ENCODE assay signal across 2 cellular contexts in the genomic region with DNA sequence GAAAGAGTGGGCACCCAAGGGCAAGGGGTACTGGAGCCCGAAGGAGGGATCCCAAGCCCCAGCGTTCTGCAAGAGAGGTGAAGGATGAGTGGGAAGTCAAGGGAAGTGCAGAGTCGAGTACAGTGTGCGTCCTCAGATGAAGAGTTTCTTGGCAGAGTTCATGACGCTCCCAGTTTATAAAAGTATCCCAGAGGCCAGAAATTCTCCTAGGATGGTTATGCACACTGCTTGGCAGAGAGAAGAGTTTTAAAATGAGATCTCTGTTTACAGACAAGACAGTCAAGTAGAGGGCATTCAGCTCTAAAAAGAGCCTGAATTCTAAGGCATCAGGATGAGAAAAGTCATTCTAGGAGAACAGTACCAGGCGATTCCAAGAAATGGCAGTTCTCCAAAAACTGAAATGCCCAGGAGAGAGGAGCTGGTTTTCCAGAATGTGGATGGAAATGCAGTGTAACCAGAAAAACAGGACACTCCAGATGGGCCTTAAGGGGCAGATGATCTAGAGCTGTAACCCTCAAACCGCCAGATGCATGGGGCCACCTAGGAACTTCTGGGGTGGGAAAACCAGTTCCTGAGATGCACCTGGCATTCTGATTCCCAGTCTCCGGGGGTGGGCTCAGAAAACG.
TF ChIP-seq lines count a peak whose summit lies in the region.

No MANE protein-coding gene starts in this region.

TF ChIP-seq in GM23338, 12 proteins besides CTCF, POLR2A, EP300 and RAD21 (continued from another document):
- TF ChIP-seq, protein P1, sequence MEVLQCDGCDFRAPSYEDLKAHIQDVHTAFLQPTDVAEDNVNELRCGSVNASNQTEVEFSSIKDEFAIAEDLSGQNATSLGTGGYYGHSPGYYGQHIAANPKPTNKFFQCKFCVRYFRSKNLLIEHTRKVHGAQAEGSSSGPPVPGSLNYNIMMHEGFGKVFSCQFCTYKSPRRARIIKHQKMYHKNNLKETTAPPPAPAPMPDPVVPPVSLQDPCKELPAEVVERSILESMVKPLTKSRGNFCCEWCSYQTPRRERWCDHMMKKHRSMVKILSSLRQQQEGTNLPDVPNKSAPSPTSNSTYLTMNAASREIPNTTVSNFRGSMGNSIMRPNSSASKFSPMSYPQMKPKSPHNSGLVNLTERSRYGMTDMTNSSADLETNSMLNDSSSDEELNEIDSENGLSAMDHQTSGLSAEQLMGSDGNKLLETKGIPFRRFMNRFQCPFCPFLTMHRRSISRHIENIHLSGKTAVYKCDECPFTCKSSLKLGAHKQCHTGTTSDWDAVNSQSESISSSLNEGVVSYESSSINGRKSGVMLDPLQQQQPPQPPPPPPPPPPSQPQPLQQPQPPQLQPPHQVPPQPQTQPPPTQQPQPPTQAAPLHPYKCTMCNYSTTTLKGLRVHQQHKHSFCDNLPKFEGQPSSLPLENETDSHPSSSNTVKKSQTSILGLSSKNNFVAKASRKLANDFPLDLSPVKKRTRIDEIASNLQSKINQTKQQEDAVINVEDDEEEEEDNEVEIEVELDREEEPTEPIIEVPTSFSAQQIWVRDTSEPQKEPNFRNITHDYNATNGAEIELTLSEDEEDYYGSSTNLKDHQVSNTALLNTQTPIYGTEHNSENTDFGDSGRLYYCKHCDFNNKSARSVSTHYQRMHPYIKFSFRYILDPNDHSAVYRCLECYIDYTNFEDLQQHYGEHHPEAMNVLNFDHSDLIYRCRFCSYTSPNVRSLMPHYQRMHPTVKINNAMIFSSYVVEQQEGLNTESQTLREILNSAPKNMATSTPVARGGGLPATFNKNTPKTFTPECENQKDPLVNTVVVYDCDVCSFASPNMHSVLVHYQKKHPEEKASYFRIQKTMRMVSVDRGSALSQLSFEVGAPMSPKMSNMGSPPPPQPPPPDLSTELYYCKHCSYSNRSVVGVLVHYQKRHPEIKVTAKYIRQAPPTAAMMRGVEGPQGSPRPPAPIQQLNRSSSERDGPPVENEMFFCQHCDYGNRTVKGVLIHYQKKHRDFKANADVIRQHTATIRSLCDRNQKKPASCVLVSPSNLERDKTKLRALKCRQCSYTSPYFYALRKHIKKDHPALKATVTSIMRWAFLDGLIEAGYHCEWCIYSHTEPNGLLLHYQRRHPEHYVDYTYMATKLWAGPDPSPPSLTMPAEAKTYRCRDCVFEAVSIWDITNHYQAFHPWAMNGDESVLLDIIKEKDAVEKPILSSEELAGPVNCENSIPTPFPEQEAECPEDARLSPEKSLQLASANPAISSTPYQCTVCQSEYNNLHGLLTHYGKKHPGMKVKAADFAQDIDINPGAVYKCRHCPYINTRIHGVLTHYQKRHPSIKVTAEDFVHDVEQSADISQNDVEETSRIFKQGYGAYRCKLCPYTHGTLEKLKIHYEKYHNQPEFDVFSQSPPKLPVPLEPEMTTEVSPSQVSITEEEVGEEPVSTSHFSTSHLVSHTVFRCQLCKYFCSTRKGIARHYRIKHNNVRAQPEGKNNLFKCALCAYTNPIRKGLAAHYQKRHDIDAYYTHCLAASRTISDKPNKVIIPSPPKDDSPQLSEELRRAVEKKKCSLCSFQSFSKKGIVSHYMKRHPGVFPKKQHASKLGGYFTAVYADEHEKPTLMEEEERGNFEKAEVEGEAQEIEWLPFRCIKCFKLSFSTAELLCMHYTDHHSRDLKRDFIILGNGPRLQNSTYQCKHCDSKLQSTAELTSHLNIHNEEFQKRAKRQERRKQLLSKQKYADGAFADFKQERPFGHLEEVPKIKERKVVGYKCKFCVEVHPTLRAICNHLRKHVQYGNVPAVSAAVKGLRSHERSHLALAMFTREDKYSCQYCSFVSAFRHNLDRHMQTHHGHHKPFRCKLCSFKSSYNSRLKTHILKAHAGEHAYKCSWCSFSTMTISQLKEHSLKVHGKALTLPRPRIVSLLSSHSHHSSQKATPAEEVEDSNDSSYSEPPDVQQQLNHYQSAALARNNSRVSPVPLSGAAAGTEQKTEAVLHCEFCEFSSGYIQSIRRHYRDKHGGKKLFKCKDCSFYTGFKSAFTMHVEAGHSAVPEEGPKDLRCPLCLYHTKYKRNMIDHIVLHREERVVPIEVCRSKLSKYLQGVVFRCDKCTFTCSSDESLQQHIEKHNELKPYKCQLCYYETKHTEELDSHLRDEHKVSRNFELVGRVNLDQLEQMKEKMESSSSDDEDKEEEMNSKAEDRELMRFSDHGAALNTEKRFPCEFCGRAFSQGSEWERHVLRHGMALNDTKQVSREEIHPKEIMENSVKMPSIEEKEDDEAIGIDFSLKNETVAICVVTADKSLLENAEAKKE (CRISPR knock-in tag; IDR thresholded peaks at IDR 0.05): no peak
- TF ChIP-seq JUNB (IDR thresholded peaks at IDR 0.05; ENCODE audit: unreplicated experiment) (no peak), ZNF331 (CRISPR knock-in tag; IDR thresholded peaks at IDR 0.05; ENCODE audit: low read depth) (no peak), CREB1 (CRISPR knock-in tag; IDR thresholded peaks at IDR 0.05; ENCODE audit: low read depth) (no peak), STAT1 (IDR thresholded peaks at IDR 0.05; ENCODE audit: unreplicated experiment) (no peak), REST (IDR thresholded peaks at IDR 0.05; ENCODE audit: unreplicated experiment) (no peak), EZH2 (IDR thresholded peaks at IDR 0.05; ENCODE audit: low read depth, unreplicated experiment) (no peak), EZH2phosphoT487 (IDR thresholded peaks at IDR 0.05; ENCODE audit: unreplicated experiment) (no peak)

TF ChIP-seq in WTC11, 78 proteins besides CTCF, POLR2A, EP300 and RAD21 (continued from another document):
- TF ChIP-seq, protein P2, sequence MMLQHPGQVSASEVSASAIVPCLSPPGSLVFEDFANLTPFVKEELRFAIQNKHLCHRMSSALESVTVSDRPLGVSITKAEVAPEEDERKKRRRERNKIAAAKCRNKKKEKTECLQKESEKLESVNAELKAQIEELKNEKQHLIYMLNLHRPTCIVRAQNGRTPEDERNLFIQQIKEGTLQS (CRISPR knock-in tag; conservative IDR thresholded peaks at IDR 0.05): no peak
- no peak for TF ChIP-seq PREB (CRISPR knock-in tag; IDR thresholded peaks at IDR 0.05; ENCODE audit: borderline replicate concordance)
- no peak for TF ChIP-seq ZNF219 (CRISPR knock-in tag; IDR thresholded peaks at IDR 0.05; ENCODE audit: borderline replicate concordance)
- TF ChIP-seq IRF2 (CRISPR knock-in tag; IDR thresholded peaks at IDR 0.05; ENCODE audit: borderline replicate concordance, low read depth): no peak
- no peak for TF ChIP-seq FOXK1 (CRISPR knock-in tag; IDR thresholded peaks at IDR 0.05)
- TF ChIP-seq NR3C1 (CRISPR knock-in tag; conservative IDR thresholded peaks at IDR 0.05; ENCODE audit: low read depth): no peak
- TF ChIP-seq, protein P3, sequence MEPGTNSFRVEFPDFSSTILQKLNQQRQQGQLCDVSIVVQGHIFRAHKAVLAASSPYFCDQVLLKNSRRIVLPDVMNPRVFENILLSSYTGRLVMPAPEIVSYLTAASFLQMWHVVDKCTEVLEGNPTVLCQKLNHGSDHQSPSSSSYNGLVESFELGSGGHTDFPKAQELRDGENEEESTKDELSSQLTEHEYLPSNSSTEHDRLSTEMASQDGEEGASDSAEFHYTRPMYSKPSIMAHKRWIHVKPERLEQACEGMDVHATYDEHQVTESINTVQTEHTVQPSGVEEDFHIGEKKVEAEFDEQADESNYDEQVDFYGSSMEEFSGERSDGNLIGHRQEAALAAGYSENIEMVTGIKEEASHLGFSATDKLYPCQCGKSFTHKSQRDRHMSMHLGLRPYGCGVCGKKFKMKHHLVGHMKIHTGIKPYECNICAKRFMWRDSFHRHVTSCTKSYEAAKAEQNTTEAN (CRISPR knock-in tag; IDR thresholded peaks at IDR 0.05): no peak
- no peak for TF ChIP-seq CDX4 (CRISPR knock-in tag; IDR thresholded peaks at IDR 0.05; ENCODE audit: borderline replicate concordance)
- TF ChIP-seq E2F1 (CRISPR knock-in tag; IDR thresholded peaks at IDR 0.05): no peak
- TF ChIP-seq, protein P4, sequence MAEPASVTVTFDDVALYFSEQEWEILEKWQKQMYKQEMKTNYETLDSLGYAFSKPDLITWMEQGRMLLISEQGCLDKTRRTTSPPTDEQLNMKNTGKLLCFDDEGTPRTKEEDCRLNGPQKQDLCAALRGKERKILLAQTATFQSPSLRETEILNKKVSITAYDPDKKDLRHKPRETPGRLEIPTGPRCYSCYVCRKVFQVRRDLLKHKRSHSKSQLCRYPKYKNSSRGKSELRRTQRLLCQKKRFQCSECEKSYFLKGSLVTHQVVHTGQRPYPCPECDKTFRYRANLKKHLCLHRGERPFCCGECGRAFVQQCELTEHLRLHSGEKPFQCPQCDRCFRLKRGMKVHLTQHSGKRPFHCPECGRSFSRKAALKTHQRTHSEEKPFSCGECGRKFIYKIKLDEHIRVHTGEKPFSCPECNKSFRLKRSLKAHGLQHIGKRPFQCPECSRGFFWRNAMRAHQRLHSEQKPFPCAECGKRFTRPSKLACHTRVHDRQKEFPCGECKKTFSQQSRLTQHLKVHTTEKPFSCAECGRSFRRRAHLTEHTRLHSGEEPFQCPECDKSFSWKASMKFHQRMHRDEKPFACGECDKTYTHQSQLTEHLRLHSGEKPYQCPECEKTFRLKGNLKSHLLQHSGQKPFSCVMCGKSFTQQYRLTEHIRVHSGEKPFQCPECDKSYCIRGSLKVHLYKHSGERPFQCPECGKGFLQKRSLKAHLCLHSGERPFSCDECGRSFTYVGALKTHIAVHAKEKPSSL (CRISPR knock-in tag; conservative IDR thresholded peaks at IDR 0.05): no peak
- TF ChIP-seq MXD4 (CRISPR knock-in tag; IDR thresholded peaks at IDR 0.05; ENCODE audit: borderline replicate concordance): no peak
- no peak for TF ChIP-seq TEAD4 (CRISPR knock-in tag; IDR thresholded peaks at IDR 0.05)
- TF ChIP-seq CREB1 (CRISPR knock-in tag; IDR thresholded peaks at IDR 0.05): no peak
- TF ChIP-seq JAZF1 (CRISPR knock-in tag; IDR thresholded peaks at IDR 0.05): no peak
- TF ChIP-seq, protein P5, sequence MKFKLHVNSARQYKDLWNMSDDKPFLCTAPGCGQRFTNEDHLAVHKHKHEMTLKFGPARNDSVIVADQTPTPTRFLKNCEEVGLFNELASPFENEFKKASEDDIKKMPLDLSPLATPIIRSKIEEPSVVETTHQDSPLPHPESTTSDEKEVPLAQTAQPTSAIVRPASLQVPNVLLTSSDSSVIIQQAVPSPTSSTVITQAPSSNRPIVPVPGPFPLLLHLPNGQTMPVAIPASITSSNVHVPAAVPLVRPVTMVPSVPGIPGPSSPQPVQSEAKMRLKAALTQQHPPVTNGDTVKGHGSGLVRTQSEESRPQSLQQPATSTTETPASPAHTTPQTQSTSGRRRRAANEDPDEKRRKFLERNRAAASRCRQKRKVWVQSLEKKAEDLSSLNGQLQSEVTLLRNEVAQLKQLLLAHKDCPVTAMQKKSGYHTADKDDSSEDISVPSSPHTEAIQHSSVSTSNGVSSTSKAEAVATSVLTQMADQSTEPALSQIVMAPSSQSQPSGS (CRISPR knock-in tag; IDR thresholded peaks at IDR 0.05; ENCODE audit: borderline replicate concordance, low read depth): no peak
- TF ChIP-seq ZNF138 (CRISPR knock-in tag; conservative IDR thresholded peaks at IDR 0.05): no peak
- TF ChIP-seq, protein P6, sequence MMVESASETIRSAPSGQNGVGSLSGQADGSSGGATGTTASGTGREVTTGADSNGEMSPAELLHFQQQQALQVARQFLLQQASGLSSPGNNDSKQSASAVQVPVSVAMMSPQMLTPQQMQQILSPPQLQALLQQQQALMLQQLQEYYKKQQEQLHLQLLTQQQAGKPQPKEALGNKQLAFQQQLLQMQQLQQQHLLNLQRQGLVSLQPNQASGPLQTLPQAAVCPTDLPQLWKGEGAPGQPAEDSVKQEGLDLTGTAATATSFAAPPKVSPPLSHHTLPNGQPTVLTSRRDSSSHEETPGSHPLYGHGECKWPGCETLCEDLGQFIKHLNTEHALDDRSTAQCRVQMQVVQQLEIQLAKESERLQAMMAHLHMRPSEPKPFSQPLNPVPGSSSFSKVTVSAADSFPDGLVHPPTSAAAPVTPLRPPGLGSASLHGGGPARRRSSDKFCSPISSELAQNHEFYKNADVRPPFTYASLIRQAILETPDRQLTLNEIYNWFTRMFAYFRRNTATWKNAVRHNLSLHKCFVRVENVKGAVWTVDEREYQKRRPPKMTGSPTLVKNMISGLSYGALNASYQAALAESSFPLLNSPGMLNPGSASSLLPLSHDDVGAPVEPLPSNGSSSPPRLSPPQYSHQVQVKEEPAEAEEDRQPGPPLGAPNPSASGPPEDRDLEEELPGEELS (CRISPR knock-in tag; IDR thresholded peaks at IDR 0.05): no peak
